Comparison of ENCODE assay signal across 1 cellular context in genomic region chr19:40750035-40750284, GRCh38.
TF ChIP-seq lines count a peak whose summit lies in the region.

No MANE protein-coding gene starts in this region.

TF ChIP-seq in liver, 16 proteins besides CTCF, POLR2A, EP300 and RAD21 (continued from another document):
- TF ChIP-seq TAF1 (conservative IDR thresholded peaks at IDR 0.05) (no peak), FOXA1 (IDR thresholded peaks at IDR 0.05) (no peak)
